Comparison of ENCODE assay signal across 17 cellular contexts in the genomic region with DNA sequence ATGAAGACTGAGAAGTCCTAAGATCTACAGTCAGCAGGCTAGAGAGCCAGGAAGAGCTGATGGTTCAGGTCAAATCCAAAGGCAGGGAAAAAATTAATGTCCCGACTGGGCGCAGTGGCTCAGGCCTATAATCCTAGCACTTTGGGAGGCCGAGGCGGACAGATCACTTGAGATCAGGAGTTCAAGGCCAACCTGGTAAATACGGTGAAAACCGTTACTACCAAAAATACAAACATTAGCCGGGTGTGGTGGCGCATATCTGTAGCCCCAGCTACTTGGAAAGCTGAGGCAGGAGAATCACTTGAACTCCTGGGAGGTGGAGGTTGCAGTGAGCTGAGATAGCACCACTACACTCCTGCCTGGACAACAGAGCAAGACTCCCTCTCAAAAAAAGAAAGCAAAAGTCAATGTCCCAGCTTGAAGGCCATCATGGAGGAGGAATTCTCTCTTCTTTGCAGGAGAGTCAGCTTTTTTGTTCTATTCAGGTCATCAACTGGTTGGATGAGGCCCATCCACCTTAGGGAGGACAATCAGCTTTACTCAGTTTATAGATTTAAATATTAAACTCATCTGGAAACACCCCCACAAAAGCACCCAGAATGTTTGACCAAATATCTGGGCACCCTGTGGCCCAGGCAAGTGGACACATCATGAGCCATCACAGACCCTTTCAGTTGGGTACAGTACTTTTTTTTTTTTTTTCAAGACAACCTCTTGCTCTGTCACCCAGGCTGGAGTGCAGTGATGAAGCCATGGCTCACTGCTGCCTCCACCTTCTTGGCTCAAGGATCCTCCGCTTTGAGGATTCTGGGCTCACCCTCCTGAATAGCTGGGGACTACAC. TPM values are rescaled to one million over a fixed set of nuclear protein-coding genes. Genes with fewer than 3 reads are reported as not detected.
DNase-seq lines count a peak whose midpoint lies in the region; ATAC-seq and TF ChIP-seq lines count a peak whose summit lies in the region.
"Had no signal": no experiment of that assay in that cellular context is flagged by ENCODE, and none has a peak within 500 bp of the region (broad histone marks: within the 10 kb centered on the region; RNA-seq: fewer than 3 reads in every experiment).

No MANE protein-coding gene starts in this region.

- H3K4me2 ChIP-seq in IMR-90 (ENCODE audit: low read depth, low read length), result no peak overlapping the region

- H3K14ac ChIP-seq in IMR-90 (replicated peaks; ENCODE audit: low read depth, low read length), result peak overlapping the region; percentile 48

- peak overlapping the region; percentile 35 for H4K91ac ChIP-seq in IMR-90 (ENCODE audit: insufficient read depth, low read depth, low read length)

- H3K9me1 ChIP-seq in IMR-90 (ENCODE audit: insufficient read depth, low read length), result no peaks in the 10 kb centered on the region; the same call in 1 of the 2 replicates

- H3K4me1 Mint-ChIP-seq in dendritic cell treated with granulocyte-macrophage colony-stimulating factor and Interleukin-4, amounts not matched to agents 40 ng/mL and 50 ng/mL, for 4 days (ENCODE audit: low read depth), result peaks cover 5% of the 10 kb centered on the region
- peaks cover 7% of the 10 kb centered on the region for H3K4me1 Mint-ChIP-seq in activated T-helper 1 cell treated with anti-CD3 and anti-CD28 coated beads, Interleukin-12 subunit alpha, Interleukin-12 subunit beta, Interleukin-2, Interleukin-4 antibody, amounts not matched to agents 30 ng/mL and 10 ng/mL and 1 ng/mL, durations not matched to agents 14 hours and 24 hours and 36 hours (ENCODE audit: low read depth)

- CTCF ChIA-PET in IMR-90 (lab: Yijun Ruan, JAX), result no interaction called here

- H4K20me1 ChIP-seq in IMR-90 (ENCODE audit: insufficient read depth, low read length), result no peaks in the 10 kb centered on the region

- peak overlapping the region; percentile 33 for H2AK9ac ChIP-seq in IMR-90 (replicated peaks; ENCODE audit: low read depth, low read length, poor library complexity)

- H3K36me3 Mint-ChIP-seq in dendritic cell treated with granulocyte-macrophage colony-stimulating factor and Interleukin-4, amounts not matched to agents 40 ng/mL and 50 ng/mL, for 4 days (ENCODE audit: low read depth), result no peaks in the 10 kb centered on the region
- H3K36me3 Mint-ChIP-seq in activated T-helper 1 cell treated with anti-CD3 and anti-CD28 coated beads, Interleukin-12 subunit alpha, Interleukin-12 subunit beta, Interleukin-2, Interleukin-4 antibody, amounts not matched to agents 30 ng/mL and 10 ng/mL and 1 ng/mL, durations not matched to agents 14 hours and 24 hours and 36 hours (ENCODE audit: low read depth), result peaks cover 2% of the 10 kb centered on the region
- H3K36me3 Mint-ChIP-seq: CD4-positive, alpha-beta memory T cell had no signal

- no peak for ATAC-seq in IMR-90 (ENCODE audit: low read depth)
- no peak for ATAC-seq in HG03159 (IDR thresholded peaks at IDR 0.05; ENCODE audit: unreplicated experiment)

- H3K18ac ChIP-seq in IMR-90 (ENCODE audit: low read depth, low read length), result 0 out of 2 replicates have a peak overlapping the region, but pooled peaks have one; percentile 26

- TF ChIP-seq CTCF in IMR-90 (conservative IDR thresholded peaks at IDR 0.05; ENCODE audit: low read depth, low read length), result no peak

- TF ChIP-seq RAD21 in IMR-90 (IDR thresholded peaks at IDR 0.05; ENCODE audit: low read length), result no peak

- peak overlapping the region; percentile 73 for H2AK5ac ChIP-seq in IMR-90 (ENCODE audit: low read depth, low read length)

- H2BK120ac ChIP-seq in IMR-90 (ENCODE audit: low read depth, low read length), result peak overlapping the region; percentile 55

- no peak overlapping the region for H2AFZ ChIP-seq in IMR-90 (replicated peaks; ENCODE audit: low read length, poor library complexity)

- no peak overlapping the region for H3K27ac ChIP-seq in IMR-90 (ENCODE audit: insufficient read depth, low read length)

- H3K79me1 ChIP-seq in IMR-90 (ENCODE audit: low read depth in 1 of 2, low read length in 2 of 2), result peaks cover 4 to 25% of the 10 kb centered on the region in 2 experiments; a peak in 3 of 4 replicates

- H3K27me3 ChIP-seq in H7 (ENCODE audit: control insufficient read depth, insufficient read depth, low read length) (no peaks in the 10 kb centered on the region), IMR-90 (ENCODE audit: control insufficient read depth, insufficient read depth, low read length) (no peaks in the 10 kb centered on the region)

- peaks cover 3% of the 10 kb centered on the region; the same call in 1 of the 2 replicates for H3K4me1 ChIP-seq in IMR-90 (ENCODE audit: control insufficient read depth, insufficient read depth, low read length)

- 97% methylated on average over 5 of the region's 9 CpGs; no CpG with 5 or more reads in 1 of the 2 experiments for WGBS in IMR-90 (ENCODE audit: extremely low coverage in 2 of 2, insufficient read length in 1 of 2), 2 experiments

- H3K9me3 Mint-ChIP-seq in dendritic cell treated with granulocyte-macrophage colony-stimulating factor and Interleukin-4, amounts not matched to agents 40 ng/mL and 50 ng/mL, for 4 days, result no peaks in the 10 kb centered on the region
- no peaks in the 10 kb centered on the region for H3K9me3 Mint-ChIP-seq in activated T-helper 1 cell treated with anti-CD3 and anti-CD28 coated beads, Interleukin-12 subunit alpha, Interleukin-12 subunit beta, Interleukin-2, Interleukin-4 antibody, amounts not matched to agents 30 ng/mL and 10 ng/mL and 1 ng/mL, durations not matched to agents 14 hours and 24 hours and 36 hours

- no peak overlapping the region for H4K5ac ChIP-seq in IMR-90 (ENCODE audit: low read depth, low read length)

- no peak overlapping the region for H3K4me3 Mint-ChIP-seq in dendritic cell treated with granulocyte-macrophage colony-stimulating factor and Interleukin-4, amounts not matched to agents 40 ng/mL and 50 ng/mL, for 4 days
- H3K4me3 Mint-ChIP-seq in activated T-helper 1 cell treated with anti-CD3 and anti-CD28 coated beads, Interleukin-12 subunit alpha, Interleukin-12 subunit beta, Interleukin-2, Interleukin-4 antibody, amounts not matched to agents 30 ng/mL and 10 ng/mL and 1 ng/mL, durations not matched to agents 14 hours and 24 hours and 36 hours, result no peak overlapping the region
- H3K4me3 Mint-ChIP-seq: CD4-positive, alpha-beta memory T cell had no signal

- H3K9me3 ChIP-seq in IMR-90 (ENCODE audit: control insufficient read depth, insufficient read depth, low read length), result no peaks in the 10 kb centered on the region

- dilution Hi-C loops in IMR-90 (cut with HindIII; ENCODE audit: low sequenced_read_pairs, unreplicated experiment), result no loop called here

- H3K4me3 ChIP-seq in H7 (ENCODE audit: insufficient read depth, low read depth, low read length) (no peak overlapping the region), IMR-90 (ENCODE audit: insufficient read depth, low read depth, low read length) (no peak overlapping the region)

- H3K9ac ChIP-seq in IMR-90 (ENCODE audit: low read depth, low read length), result no peak overlapping the region

- H3K56ac ChIP-seq in IMR-90 (ENCODE audit: extremely low read depth, insufficient read depth, low read length), result no peak overlapping the region; the same call in 1 of the 2 replicates

- peak overlapping the region; percentile 69 for H3K4ac ChIP-seq in IMR-90 (ENCODE audit: low read depth, low read length)

- H2BK5ac ChIP-seq in IMR-90 (ENCODE audit: low read depth, low read length, poor library complexity, severe bottlenecking), result no peak overlapping the region

- peak overlapping the region; percentile 10 for H2BK20ac ChIP-seq in IMR-90 (ENCODE audit: low read depth, low read length)

- H4K8ac ChIP-seq in IMR-90 (ENCODE audit: low read depth in 2 of 2, low read length in 2 of 2), result peak overlapping the region in 1 of 2 experiments; percentile 18; a peak in 1 of 4 replicates

- H2BK15ac ChIP-seq in IMR-90 (ENCODE audit: low read depth, low read length), result peak overlapping the region; percentile 54; the same call in 1 of the 3 replicates

- POLR2A ChIA-PET in IMR-90 (lab: Charles Lee; ENCODE audit: unreplicated experiment), result interaction anchor here (0.5 kb wide), 1 partner anchor 67 kb away, joined by 5 read pairs; no protein-coding TSS in a partner anchor

- H3K27ac Mint-ChIP-seq in dendritic cell treated with granulocyte-macrophage colony-stimulating factor and Interleukin-4, amounts not matched to agents 40 ng/mL and 50 ng/mL, for 4 days, result peak overlapping the region; percentile 28
- no peak overlapping the region for H3K27ac Mint-ChIP-seq in activated T-helper 1 cell treated with anti-CD3 and anti-CD28 coated beads, Interleukin-12 subunit alpha, Interleukin-12 subunit beta, Interleukin-2, Interleukin-4 antibody, amounts not matched to agents 30 ng/mL and 10 ng/mL and 1 ng/mL, durations not matched to agents 14 hours and 24 hours and 36 hours
- H3K27ac Mint-ChIP-seq: CD4-positive, alpha-beta memory T cell had no signal

- intact Hi-C loops in IMR-90 (cut with micrococcal nuclease), result no loop called here
- intact Hi-C loops in dendritic cell treated with granulocyte-macrophage colony-stimulating factor and Interleukin-4, amounts not matched to agents 40 ng/mL and 50 ng/mL, for 4 days (cut with micrococcal nuclease), result no loop called here
- intact Hi-C loops in activated T-helper 1 cell treated with anti-CD3 and anti-CD28 coated beads, Interleukin-12 subunit alpha, Interleukin-12 subunit beta, Interleukin-2, Interleukin-4 antibody, amounts not matched to agents 30 ng/mL and 10 ng/mL and 1 ng/mL, durations not matched to agents 14 hours and 24 hours and 36 hours (cut with micrococcal nuclease), result no loop called here

- TF ChIP-seq POLR2A in IMR-90 (IDR thresholded peaks at IDR 0.05; ENCODE audit: low read depth, low read length), result no peak

- H3K27me3 Mint-ChIP-seq in dendritic cell treated with granulocyte-macrophage colony-stimulating factor and Interleukin-4, amounts not matched to agents 40 ng/mL and 50 ng/mL, for 4 days, result no peaks in the 10 kb centered on the region
- H3K27me3 Mint-ChIP-seq in activated T-helper 1 cell treated with anti-CD3 and anti-CD28 coated beads, Interleukin-12 subunit alpha, Interleukin-12 subunit beta, Interleukin-2, Interleukin-4 antibody, amounts not matched to agents 30 ng/mL and 10 ng/mL and 1 ng/mL, durations not matched to agents 14 hours and 24 hours and 36 hours (ENCODE audit: insufficient read depth), result no peaks in the 10 kb centered on the region
- H3K27me3 Mint-ChIP-seq: CD4-positive, alpha-beta memory T cell had no signal

- H3K36me3 ChIP-seq in H7 (replicated peaks; ENCODE audit: control insufficient read depth, insufficient read depth, low read length) (no peaks in the 10 kb centered on the region), IMR-90 (ENCODE audit: control insufficient read depth, insufficient read depth, low read length) (no peaks in the 10 kb centered on the region)

- H3K23ac ChIP-seq in IMR-90 (ENCODE audit: low read depth, low read length), result peak overlapping the region; percentile 66

- peak; percentile 2 for DNase-seq in H7
- DNase-seq in IMR-90, result no peak
- DNase-seq in activated T-helper 1 cell treated with anti-CD3 and anti-CD28 coated beads, Interleukin-12 subunit alpha, Interleukin-12 subunit beta, Interleukin-2, Interleukin-4 antibody, amounts not matched to agents 30 ng/mL and 10 ng/mL and 1 ng/mL, durations not matched to agents 14 hours and 24 hours and 36 hours (ENCODE audit: low spot score), result no peak
- DNase-seq in epidermal melanocyte (ENCODE audit: insufficient read length, low spot score), result no peak
- DNase-seq: C1 segment of cervical spinal cord; Calu3; CD4-positive, alpha-beta memory T cell; COR-L47; DMS53; DMS79 treated with DMSO at 0.1 percent for 48 hours; GF-D8; GOT3; HCEC 1CT had no signal

- in situ Hi-C loops in IMR-90 (cut with MboI; ENCODE audit: low sequenced_read_pairs), result no loop called here

- no TSS peak for BruUV-seq in IMR-90 (replicated peaks; lab: Mats Ljungman, UMichigan)

RNA-seq across cellular contexts. Expression of gene ZC3H7B, which starts 4.3 kb away (rescaled TPM):
- 58.2 TPM in 2 replicates for total RNA-seq in H7 (2014; rRNA removed; shearing (Covaris generic))
- 35.6 and 37.6 TPM in 2 replicates for total RNA-seq in IMR-90 (2012; rRNA removed)
- polyA plus RNA-seq in IMR-90 (2012; rRNA removed), result 72.3 and 81.6 TPM in 2 replicates
- 45.0 and 67.7 TPM in 2 replicates for polyA plus RNA-seq in IMR-90 (2012; cell fraction: cytosol; rRNA removed)
- polyA plus RNA-seq in IMR-90 (2012; cell fraction: nucleus; rRNA removed; ENCODE audit: low replicate concordance), result 104 and 165 TPM in 2 replicates
- 77.1 and 79.0 TPM in 2 replicates for total RNA-seq in activated T-helper 1 cell treated with anti-CD3 and anti-CD28 coated beads, Interleukin-12 subunit alpha, Interleukin-12 subunit beta, Interleukin-2, Interleukin-4 antibody, amounts not matched to agents 30 ng/mL and 10 ng/mL and 1 ng/mL, durations not matched to agents 14 hours and 24 hours and 36 hours

RNA-seq across cellular contexts. Expression of gene RANGAP1, which starts 11.1 kb away (rescaled TPM):
- 115 and 133 TPM in 2 replicates for total RNA-seq in H7 (2014; rRNA removed; shearing (Covaris generic))
- total RNA-seq in IMR-90 (2012; rRNA removed), result 71.2 and 74.4 TPM in 2 replicates
- 148 and 165 TPM in 2 replicates for polyA plus RNA-seq in IMR-90 (2012; rRNA removed)
- polyA plus RNA-seq in IMR-90 (2012; cell fraction: cytosol; rRNA removed), result 129 and 158 TPM in 2 replicates
- 168 and 358 TPM in 2 replicates for polyA plus RNA-seq in IMR-90 (2012; cell fraction: nucleus; rRNA removed; ENCODE audit: low replicate concordance)
- total RNA-seq in activated T-helper 1 cell treated with anti-CD3 and anti-CD28 coated beads, Interleukin-12 subunit alpha, Interleukin-12 subunit beta, Interleukin-2, Interleukin-4 antibody, amounts not matched to agents 30 ng/mL and 10 ng/mL and 1 ng/mL, durations not matched to agents 14 hours and 24 hours and 36 hours, result 197 and 199 TPM in 2 replicates

RNA-seq across cellular contexts. Expression of gene CHADL, which starts 56.3 kb away (rescaled TPM):
- total RNA-seq in H7 (2014; rRNA removed; shearing (Covaris generic)), result 0.33 TPM in 1 of 2 replicates, not detected in the other
- total RNA-seq in IMR-90 (2012; rRNA removed), result 0.18 and 0.28 TPM in 2 replicates
- polyA plus RNA-seq in IMR-90 (2012; rRNA removed), result 0.44 and 0.53 TPM in 2 replicates
- polyA plus RNA-seq in IMR-90 (2012; cell fraction: cytosol; rRNA removed), result 0.36 and 1.0 TPM in 2 replicates
- 1.0 and 2.5 TPM in 2 replicates for polyA plus RNA-seq in IMR-90 (2012; cell fraction: nucleus; rRNA removed; ENCODE audit: low replicate concordance)
- total RNA-seq in activated T-helper 1 cell treated with anti-CD3 and anti-CD28 coated beads, Interleukin-12 subunit alpha, Interleukin-12 subunit beta, Interleukin-2, Interleukin-4 antibody, amounts not matched to agents 30 ng/mL and 10 ng/mL and 1 ng/mL, durations not matched to agents 14 hours and 24 hours and 36 hours, result 0.36 and 0.66 TPM in 2 replicates
- total RNA-seq: A172, A673 had no signal
